In the genomic region with DNA sequence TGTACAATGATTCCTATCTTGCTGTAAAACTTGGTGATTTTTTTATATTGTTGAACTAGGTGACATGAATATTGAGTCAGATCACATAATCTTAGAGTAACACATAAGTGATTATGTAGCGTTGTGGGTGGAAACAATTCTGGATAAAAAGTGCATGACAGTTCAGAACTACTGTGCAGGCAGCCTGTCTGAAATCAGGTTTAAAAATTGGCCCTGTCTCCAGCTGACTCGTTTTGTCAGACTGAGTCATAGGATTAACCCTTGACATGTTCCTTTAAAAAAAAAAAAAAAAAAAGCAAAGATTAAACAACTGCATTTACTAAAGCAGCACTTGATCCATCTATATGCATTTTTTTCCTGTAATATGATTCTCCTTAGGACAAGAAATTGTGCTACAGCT, we compare ENCODE assay signal across 9 cellular contexts.
DNase-seq lines count a peak whose midpoint lies in the region; ATAC-seq and TF ChIP-seq lines count a peak whose summit lies in the region.
"Had no signal": no experiment of that assay in that cellular context is flagged by ENCODE, and none has a peak within 500 bp of the region (broad histone marks: within the 10 kb centered on the region; RNA-seq: fewer than 3 reads in every experiment).

No MANE protein-coding gene starts in this region.

- H3K4me1 ChIP-seq in HUES64 (ENCODE audit: insufficient read depth, low read length) (peaks cover 73% of the 10 kb centered on the region), mucosa of stomach (ENCODE audit: control insufficient read depth, insufficient read depth, low read length) (peaks cover 34% of the 10 kb centered on the region)

- whole genome bisulfite sequencing in HUES64, result 68% methylated on average over 2 of the region's 2 CpGs

- ATAC-seq in HG03196 (IDR thresholded peaks at IDR 0.05; ENCODE audit: unreplicated experiment) (no peak), HG03280 (IDR thresholded peaks at IDR 0.05; ENCODE audit: unreplicated experiment) (no peak), GM19452 (IDR thresholded peaks at IDR 0.05; ENCODE audit: unreplicated experiment) (no peak)
- ATAC-seq: natural killer cell treated with Interleukin-12 subunit alpha and Interleukin-12 subunit beta and Interleukin-15 and Interleukin-18, amount 100 ng/mL, for 72 hours had no signal

- TF ChIP-seq CTCF in cardiac fibroblast (IDR thresholded peaks at IDR 0.05; ENCODE audit: low read depth, low read length), result no peak

- H3K9ac ChIP-seq in HUES64 (ENCODE audit: low read depth, low read length) (no peak overlapping the region), mucosa of stomach (ENCODE audit: low read length) (peak overlapping the region; percentile 9)

- H3K27ac ChIP-seq in HUES64 (ENCODE audit: low read depth, low read length), result 0 out of 2 replicates have a peak overlapping the region, but pooled peaks have one; percentile 18

- H3K36me3 ChIP-seq in HUES64 (ENCODE audit: insufficient read depth, low read length) (no peaks in the 10 kb centered on the region), mucosa of stomach (ENCODE audit: control insufficient read depth, insufficient read depth, low read length) (no peaks in the 10 kb centered on the region)

- H3K9me3 ChIP-seq in HUES64 (ENCODE audit: insufficient read depth, low read depth, low read length) (no peaks in the 10 kb centered on the region), mucosa of stomach (ENCODE audit: control insufficient read depth, low read length) (no peaks in the 10 kb centered on the region)

- no peak overlapping the region for H3K4me3 ChIP-seq in HUES64 (ENCODE audit: low read length)
- no peak overlapping the region for H3K4me3 ChIP-seq in cardiac fibroblast (replicated peaks in 1 of 2; ENCODE audit: low read depth in 2 of 2, low read length in 2 of 2)
- H3K4me3 ChIP-seq in mucosa of stomach (ENCODE audit: low read length), result no peak overlapping the region

- H3K27me3 ChIP-seq in HUES64 (ENCODE audit: insufficient read depth, low read length), result no peaks in the 10 kb centered on the region
- H3K27me3 ChIP-seq in mucosa of stomach (ENCODE audit: control insufficient read depth, insufficient read depth, low read length), result no peaks in the 10 kb centered on the region

- DNase-seq in DMS53 (lab: John Stamatoyannopoulos, UW) (peak; percentile 62), cardiac fibroblast (ENCODE audit: low read depth in 2 of 2) (peak; percentile 75 to 85), NOMO-1 (lab: John Stamatoyannopoulos, UW; ENCODE audit: unreplicated experiment in 2 of 2) (no peak)

Comparison
In these comparisons a context has a peak if more than half of its experiments do, and no peak if none do; other contexts are left out.
1. DNase-seq: peak in DMS53 (single experiment) and cardiac fibroblast (2 of 2); none in NOMO-1 (0 of 2).